17 cellular contexts compared by ENCODE assay signal in genomic region chr21:33554236-33554981, GRCh38. TPM values are rescaled to one million over a fixed set of nuclear protein-coding genes. Genes with fewer than 3 reads are reported as not detected.
DNase-seq lines count a peak whose midpoint lies in the region; ATAC-seq and TF ChIP-seq lines count a peak whose summit lies in the region.
"Had no signal": no experiment of that assay in that cellular context is flagged by ENCODE, and none has a peak within 500 bp of the region (broad histone marks: within the 10 kb centered on the region; RNA-seq: fewer than 3 reads in every experiment).

No MANE protein-coding gene starts in this region.

- H3K27me3 Mint-ChIP-seq in CD4-positive, CD25-positive, alpha-beta regulatory T cell: no peaks in the 10 kb centered on the region
- no peaks in the 10 kb centered on the region for H3K27me3 Mint-ChIP-seq in CD4-positive, alpha-beta memory T cell
- no peaks in the 10 kb centered on the region for H3K27me3 Mint-ChIP-seq in T-cell
- no peaks in the 10 kb centered on the region for H3K27me3 Mint-ChIP-seq in endodermal cell (ENCODE audit: insufficient read depth)
- H3K27me3 Mint-ChIP-seq in osteocyte (ENCODE audit: unreplicated experiment): no peaks in the 10 kb centered on the region

- no peak overlapping the region for H3K9ac ChIP-seq in endodermal cell (ENCODE audit: extremely low read depth, low read length, poor library complexity, severe bottlenecking)
- H3K9ac ChIP-seq: SK-N-SH had no signal

- no peak overlapping the region for H3K4me3 ChIP-seq in CD4-positive, CD25-positive, alpha-beta regulatory T cell (ENCODE audit: low read depth, low read length)
- no peak overlapping the region for H3K4me3 ChIP-seq in CD4-positive, alpha-beta memory T cell (ENCODE audit: low read length in 2 of 2)
- peak overlapping the region; percentile 37 for H3K4me3 ChIP-seq in endodermal cell (ENCODE audit: low read length)

- no peak for DNase-seq in CD4-positive, CD25-positive, alpha-beta regulatory T cell
- no peak for DNase-seq in CD4-positive, alpha-beta memory T cell
- no peak for DNase-seq in T-cell
- DNase-seq in endodermal cell: no peak
- no peak for DNase-seq in NCI-H187 treated with DMSO at 0.1 percent for 48 hours (lab: John Stamatoyannopoulos, UW)
- no peak for DNase-seq in erythroblast (lab: John Stamatoyannopoulos, UW)
- no peak for DNase-seq in osteocyte (ENCODE audit: extremely low spot score, unreplicated experiment)
- DNase-seq: BE2C; DMS53; dorsolateral prefrontal cortex; H7; head of caudate nucleus; NCI-H1436 treated with DMSO at 0.1 percent for 48 hours; NCI-H774; SK-N-SH; stimulated activated CD4-positive, alpha-beta T cell treated with anti-CD3 and anti-CD28 coated beads, Interleukin-4, amount 100 ng/mL, for 1 hour; stimulated activated CD8-positive, alpha-beta memory T cell treated with anti-CD3 and anti-CD28 coated beads, Interleukin-4, amount 100 ng/mL, for 48 hours had no signal

- peaks cover 85% of the 10 kb centered on the region for H3K36me3 ChIP-seq in CD4-positive, CD25-positive, alpha-beta regulatory T cell (ENCODE audit: control insufficient read depth, insufficient read depth, low read length)
- peaks cover 86% of the 10 kb centered on the region for H3K36me3 ChIP-seq in CD4-positive, alpha-beta memory T cell (ENCODE audit: insufficient read depth, low read length)
- H3K36me3 ChIP-seq in endodermal cell (ENCODE audit: control insufficient read depth, insufficient read depth, low read length): peaks cover 96% of the 10 kb centered on the region

- H3K4me1 Mint-ChIP-seq in CD4-positive, CD25-positive, alpha-beta regulatory T cell: peaks cover 39 to 68% (median 57%) of the 10 kb centered on the region in 4 donors
- peaks cover 33 to 70% (median 50%) of the 10 kb centered on the region in 4 donors for H3K4me1 Mint-ChIP-seq in CD4-positive, alpha-beta memory T cell
- peaks cover 63 to 68% (median 68%) of the 10 kb centered on the region in 3 donors for H3K4me1 Mint-ChIP-seq in T-cell
- peaks cover 6% of the 10 kb centered on the region for H3K4me1 Mint-ChIP-seq in endodermal cell
- peaks cover 13% of the 10 kb centered on the region for H3K4me1 Mint-ChIP-seq in osteocyte (ENCODE audit: unreplicated experiment)

- CTCF ChIA-PET in CD4-positive, alpha-beta memory T cell (lab: Charles Lee; ENCODE audit: partially characterized antibody): interaction anchor here (0.6 kb wide), 1 partner anchor 39 kb away, joined by 3 read pairs; no protein-coding TSS in a partner anchor
- CTCF ChIA-PET in T-cell (lab: Charles Lee): interaction anchor here (0.5 to 0.9 kb wide), 2 partner anchors 53 to 350 kb away, joined by 3 to 4 read pairs; no protein-coding TSS in a partner anchor

- POLR2A ChIA-PET in CD4-positive, alpha-beta memory T cell (lab: Charles Lee; ENCODE audit: partially characterized antibody): interaction anchor here (1.0 to 6.1 kb wide), 2 partner anchors 11 kb away, joined by 3 to 48 read pairs; partner anchors contain the start of genes GART and SON
- POLR2A ChIA-PET in T-cell (lab: Charles Lee): interaction anchor here in 1 of 2 donors (0.7 kb wide), 1 partner anchor 37 kb away, joined by 3 read pairs; no protein-coding TSS in a partner anchor

- TF ChIP-seq CTCF in endodermal cell (conservative IDR thresholded peaks at IDR 0.05) (no peak), osteocyte (IDR thresholded peaks at IDR 0.05) (no peak)

- peaks cover 70% of the 10 kb centered on the region for H3K36me3 Mint-ChIP-seq in CD4-positive, CD25-positive, alpha-beta regulatory T cell
- peaks cover 72 to 89% of the 10 kb centered on the region in 2 donors for H3K36me3 Mint-ChIP-seq in CD4-positive, alpha-beta memory T cell
- H3K36me3 Mint-ChIP-seq in T-cell (peaks cover 71% of the 10 kb centered on the region), endodermal cell (ENCODE audit: low read depth) (peaks cover 92% of the 10 kb centered on the region), osteocyte (ENCODE audit: unreplicated experiment) (peaks cover 69% of the 10 kb centered on the region)

- H3K9me3 Mint-ChIP-seq in CD4-positive, CD25-positive, alpha-beta regulatory T cell: no peaks in the 10 kb centered on the region
- no peaks in the 10 kb centered on the region for H3K9me3 Mint-ChIP-seq in CD4-positive, alpha-beta memory T cell
- no peaks in the 10 kb centered on the region for H3K9me3 Mint-ChIP-seq in T-cell
- H3K9me3 Mint-ChIP-seq in endodermal cell: no peaks in the 10 kb centered on the region
- H3K9me3 Mint-ChIP-seq in osteocyte (ENCODE audit: unreplicated experiment): no peaks in the 10 kb centered on the region

- intact Hi-C loops in CD4-positive, alpha-beta memory T cell (cut with micrococcal nuclease): no loop called here

- no peaks in the 10 kb centered on the region for H3K9me3 ChIP-seq in CD4-positive, CD25-positive, alpha-beta regulatory T cell (ENCODE audit: control insufficient read depth in 2 of 2, low read length in 2 of 2)
- H3K9me3 ChIP-seq in CD4-positive, alpha-beta memory T cell (ENCODE audit: control insufficient read depth in 1 of 2, low read length in 2 of 2): no peaks in the 10 kb centered on the region
- no peaks in the 10 kb centered on the region for H3K9me3 ChIP-seq in endodermal cell (ENCODE audit: control insufficient read depth, low read length)
- H3K9me3 ChIP-seq: BE2C, SK-N-SH had no signal

- H3K27me3 ChIP-seq in CD4-positive, CD25-positive, alpha-beta regulatory T cell (ENCODE audit: control insufficient read depth, insufficient read depth, low read length): no peaks in the 10 kb centered on the region
- no peaks in the 10 kb centered on the region for H3K27me3 ChIP-seq in CD4-positive, alpha-beta memory T cell (ENCODE audit: insufficient read depth, low read length)
- no peaks in the 10 kb centered on the region for H3K27me3 ChIP-seq in endodermal cell (ENCODE audit: control insufficient read depth, insufficient read depth, low read length, poor library complexity, severe bottlenecking)
- H3K27me3 ChIP-seq: BE2C, dorsolateral prefrontal cortex had no signal

- TF ChIP-seq POLR2A in erythroblast (IDR thresholded peaks at IDR 0.05; ENCODE audit: low read length): no peak

- H3K4me1 ChIP-seq in CD4-positive, CD25-positive, alpha-beta regulatory T cell (ENCODE audit: control insufficient read depth, insufficient read depth, low read length, poor library complexity, severe bottlenecking): peaks cover 14% of the 10 kb centered on the region
- peaks cover 33% of the 10 kb centered on the region for H3K4me1 ChIP-seq in CD4-positive, alpha-beta memory T cell (ENCODE audit: insufficient read depth, low read length)
- H3K4me1 ChIP-seq in endodermal cell (ENCODE audit: control insufficient read depth, insufficient read depth, low read length): no peaks in the 10 kb centered on the region
- H3K4me1 ChIP-seq: BE2C had no signal

- peak overlapping the region in 3 of 4 donors; percentile 51 to 64 (median 56) for H3K4me3 Mint-ChIP-seq in CD4-positive, CD25-positive, alpha-beta regulatory T cell
- H3K4me3 Mint-ChIP-seq in CD4-positive, alpha-beta memory T cell: peak overlapping the region in 5 of 8 donors; percentile 41 to 54 (median 42)
- H3K4me3 Mint-ChIP-seq in T-cell (peak overlapping the region; percentile 19 to 59 (median 42)), endodermal cell (no peak overlapping the region), osteocyte (ENCODE audit: unreplicated experiment) (no peak overlapping the region)

- H3K27ac Mint-ChIP-seq in CD4-positive, CD25-positive, alpha-beta regulatory T cell: peak overlapping the region in 1 of 3 donors; percentile 64
- peak overlapping the region in 5 of 7 donors; percentile 4 to 77 (median 70) for H3K27ac Mint-ChIP-seq in CD4-positive, alpha-beta memory T cell
- H3K27ac Mint-ChIP-seq in T-cell (peak overlapping the region in 1 of 2 donors; percentile 50), endodermal cell (peak overlapping the region; percentile 13), osteocyte (ENCODE audit: unreplicated experiment) (no peak overlapping the region)

- no peak for ATAC-seq in CD4-positive, CD25-positive, alpha-beta regulatory T cell (ENCODE audit: low read depth in 2 of 2)
- no peak for ATAC-seq in T-cell (replicated peaks in 1 of 4)

- 96 to 98% methylated on average over 18 of the region's 18 CpGs for WGBS in endodermal cell (ENCODE audit: insufficient coverage in 1 of 2, insufficient read length in 1 of 2), 2 experiments

- no peak overlapping the region for H3K27ac ChIP-seq in CD4-positive, CD25-positive, alpha-beta regulatory T cell (ENCODE audit: insufficient read depth, low read length, poor library complexity, severe bottlenecking)
- H3K27ac ChIP-seq in CD4-positive, alpha-beta memory T cell (ENCODE audit: low read depth, low read length): no peak overlapping the region
- H3K27ac ChIP-seq in endodermal cell (ENCODE audit: low read depth, low read length): no peak overlapping the region
- H3K27ac ChIP-seq: dorsolateral prefrontal cortex had no signal

RNA-seq across cellular contexts. Expression of gene SON, which starts 11.6 kb away (rescaled TPM):
- total RNA-seq in CD4-positive, CD25-positive, alpha-beta regulatory T cell: 358 TPM
- 100 to 1,000 TPM; 429 to 518 (median 444) TPM for polyA plus RNA-seq in CD4-positive, CD25-positive, alpha-beta regulatory T cell
- total RNA-seq in CD4-positive, alpha-beta memory T cell: 100 to 1,000 TPM; 436 to 454 TPM
- 100 to 1,000 TPM; 314 to 639 TPM for polyA plus RNA-seq in CD4-positive, alpha-beta memory T cell
- 100 to 1,000 TPM; 360 to 418 (median 374) TPM for total RNA-seq in T-cell
- 100 to 1,000 TPM; 283 to 337 TPM for total RNA-seq in endodermal cell
- 178 TPM for polyA plus RNA-seq in endodermal cell (2013, experiment 1 of 2)
- 172 TPM for polyA plus RNA-seq in endodermal cell (2013, experiment 2 of 2)
- total RNA-seq in osteocyte: 249 and 271 TPM in 2 replicates

RNA-seq across cellular contexts. Expression of gene GART, which starts 12.5 kb away (rescaled TPM):
- total RNA-seq in CD4-positive, CD25-positive, alpha-beta regulatory T cell: 44.0 TPM
- 10 to 100 TPM; 45.5 to 63.9 (median 52.1) TPM for polyA plus RNA-seq in CD4-positive, CD25-positive, alpha-beta regulatory T cell
- 10 to 100 TPM; 75.4 to 85.1 TPM for total RNA-seq in CD4-positive, alpha-beta memory T cell
- 10 to 100 TPM; 56.1 to 57.7 TPM for polyA plus RNA-seq in CD4-positive, alpha-beta memory T cell
- total RNA-seq in T-cell: 10 to 100 TPM; 37.6 to 97.4 (median 84.6) TPM
- total RNA-seq in endodermal cell: 100 to 1,000 TPM; 125 to 150 TPM
- 89.5 TPM for polyA plus RNA-seq in endodermal cell (2013, experiment 1 of 2)
- 76.3 TPM for polyA plus RNA-seq in endodermal cell (2013, experiment 2 of 2)
- 66.8 and 79.1 TPM in 2 replicates for total RNA-seq in osteocyte

RNA-seq across cellular contexts. Expression of gene DONSON, which starts 34.1 kb away (rescaled TPM):
- total RNA-seq in CD4-positive, CD25-positive, alpha-beta regulatory T cell: 15.2 TPM
- 1 to 10 TPM; 4.2 to 5.1 (median 4.9) TPM for polyA plus RNA-seq in CD4-positive, CD25-positive, alpha-beta regulatory T cell
- total RNA-seq in CD4-positive, alpha-beta memory T cell: 10 to 100 TPM; 11.0 to 13.7 TPM
- polyA plus RNA-seq in CD4-positive, alpha-beta memory T cell: 1 to 10 TPM; 2.2 to 4.0 TPM
- total RNA-seq in T-cell (10 to 100 TPM in 3 of 5 donors, 1 to 10 TPM in 2; 8.9 to 14.6 (median 11.0) TPM), endodermal cell (10 to 100 TPM; 26.2 to 41.9 TPM), osteocyte (18.6 and 19.0 TPM in 2 replicates)
- polyA plus RNA-seq in endodermal cell (2013, experiment 1 of 2): 39.1 TPM
- 38.6 TPM for polyA plus RNA-seq in endodermal cell (2013, experiment 2 of 2)

Comparison
In these comparisons a context has a peak if more than half of its experiments do, and no peak if none do; other contexts are left out.
1. H3K4me3 Mint-ChIP-seq: peak in CD4-positive, CD25-positive, alpha-beta regulatory T cell (3 of 4), CD4-positive, alpha-beta memory T cell (5 of 8) and T-cell (3 of 3); none in endodermal cell (single experiment) and osteocyte (single experiment).